In genomic region chrX:53093748-53094583, GRCh38 we compare ENCODE assay signal across 1 cellular context.
TF ChIP-seq lines count a peak whose summit lies in the region.

Gene KANTR, plus strand, starts transcription at chrX:53094142. Its CDS starts 30,131 bp downstream, at chrX:53124273.

TF ChIP-seq in HepG2, 621 proteins besides CTCF, POLR2A, EP300 and RAD21 (continued from another document and continues in another):
- TF ChIP-seq ZNF142 (CRISPR knock-in tag; IDR thresholded peaks at IDR 0.05) (no peak), KDM4B (CRISPR knock-in tag; IDR thresholded peaks at IDR 0.05) (no peak), ZBTB40 (IDR thresholded peaks at IDR 0.05) (no peak), ZBTB40 (CRISPR knock-in tag; IDR thresholded peaks at IDR 0.05) (no peak), ZSCAN12 (CRISPR knock-in tag; IDR thresholded peaks at IDR 0.05) (no peak), SIN3A (IDR thresholded peaks at IDR 0.05; ENCODE audit: borderline replicate concordance, low read depth, low read length) (peak; percentile 78; the same call in 1 of the 2 replicates), PHB2 (IDR thresholded peaks at IDR 0.05; ENCODE audit: partially characterized antibody) (no peak), PRDM15 (CRISPR knock-in tag; IDR thresholded peaks at IDR 0.05) (no peak), FOXP4 (CRISPR knock-in tag; IDR thresholded peaks at IDR 0.05) (no peak), ZBTB44 (CRISPR knock-in tag; IDR thresholded peaks at IDR 0.05) (no peak), IKZF5 (CRISPR knock-in tag; IDR thresholded peaks at IDR 0.05) (no peak), ZNF646 (CRISPR knock-in tag; IDR thresholded peaks at IDR 0.05) (no peak), NCOR1 (IDR thresholded peaks at IDR 0.05; ENCODE audit: borderline replicate concordance, low read length) (no peak), TGIF2 (CRISPR knock-in tag; IDR thresholded peaks at IDR 0.05) (peak; percentile 54; the same call in 1 of the 2 replicates), SIN3B (IDR thresholded peaks at IDR 0.05; ENCODE audit: low read length) (no peak)
